ENCODE assay signal across 22 cellular contexts in genomic region chr11:37574361-37574760, GRCh38.
DNase-seq lines count a peak whose midpoint lies in the region; ATAC-seq and TF ChIP-seq lines count a peak whose summit lies in the region.
"Had no signal": no experiment of that assay in that cellular context is flagged by ENCODE, and none has a peak within 500 bp of the region (broad histone marks: within the 10 kb centered on the region; RNA-seq: fewer than 3 reads in every experiment).

No MANE protein-coding gene starts in this region.

- H3F3A ChIP-seq in PC-9 (ENCODE audit: insufficient read depth, low read depth) = no peaks in the 10 kb centered on the region

- POLR2A ChIA-PET in PC-9 (lab: Charles Lee; ENCODE audit: unreplicated experiment) = no interaction called here

- CTCF ChIA-PET in PC-9 (lab: Charles Lee) = no interaction called here

- no peak overlapping the region for H3K4me3 ChIP-seq in PC-9
- H3K4me3 ChIP-seq in astrocyte of the cerebellum (ENCODE audit: low read depth, low read length) = no peak overlapping the region
- H3K4me3 ChIP-seq: A549; BLaER1 treated with 17β-estradiol and CSF1 and Interleukin-3, amounts not matched to agents 10 nM and 100 nM; GM12878 had no signal

- no peaks in the 10 kb centered on the region for H4K20me1 ChIP-seq in PC-9 (ENCODE audit: insufficient read depth)
- H4K20me1 ChIP-seq: BLaER1 treated with 17β-estradiol and CSF1 and Interleukin-3, amounts not matched to agents 10 nM and 100 nM had no signal

- no peak overlapping the region for H3K4me2 ChIP-seq in PC-9
- H3K4me2 ChIP-seq: A549; BLaER1 treated with 17β-estradiol and CSF1 and Interleukin-3, amounts not matched to agents 10 nM and 100 nM had no signal

- no peaks in the 10 kb centered on the region for H3K9me3 ChIP-seq in PC-9 (ENCODE audit: insufficient read depth, low read depth)
- H3K9me3 ChIP-seq: A549 had no signal

- in situ Hi-C loops in astrocyte of the cerebellum (cut with HindIII; ENCODE audit: low sequenced_read_pairs) = no loop called here

- H3K27me3 ChIP-seq in PC-9 (ENCODE audit: insufficient read depth, low read depth) = no peaks in the 10 kb centered on the region
- H3K27me3 ChIP-seq: BLaER1 treated with 17β-estradiol and CSF1 and Interleukin-3, amounts not matched to agents 10 nM and 100 nM had no signal

- H3K9me2 ChIP-seq in PC-9 (ENCODE audit: insufficient read depth) = peaks cover 4% of the 10 kb centered on the region; the same call in 1 of the 2 replicates

- DNase-seq in NCI-H226 = peak; percentile 69
- no peak for DNase-seq in PC-9
- DNase-seq in astrocyte of the cerebellum (ENCODE audit: low read depth) = peak; percentile 23
- DNase-seq in COR-L47 (lab: John Stamatoyannopoulos, UW) = no peak
- DNase-seq in NCI-H2196 treated with DMSO at 0.1 percent for 48 hours (lab: John Stamatoyannopoulos, UW; ENCODE audit: unreplicated experiment) = no peak
- DNase-seq: 8988T; AML-193; CD4-positive, alpha-beta T cell; CD8-positive, alpha-beta T cell; DMS 273 treated with DMSO at 0.1 percent for 48 hours; DMS153; DMS53; DMS79; DND-41; EL; GDM1 had no signal

- no peaks in the 10 kb centered on the region for H3K79me2 ChIP-seq in PC-9 (ENCODE audit: low read depth)

- peak overlapping the region; percentile 41; the same call in 1 of the 2 replicates for H2AFZ ChIP-seq in PC-9

- intact Hi-C loops in PC-9 (cut with micrococcal nuclease; ENCODE audit: unreplicated experiment) = no loop called here

- TF ChIP-seq CTCF in PC-9 (conservative IDR thresholded peaks at IDR 0.05) (no peak), astrocyte of the cerebellum (IDR thresholded peaks at IDR 0.05; ENCODE audit: low read depth, low read length, missing control alignments) (no peak)

- no peak overlapping the region for H3K27ac ChIP-seq in PC-9
- H3K27ac ChIP-seq: A549; BLaER1 treated with 17β-estradiol and CSF1 and Interleukin-3, amounts not matched to agents 10 nM and 100 nM; C4-2B had no signal

- no peaks in the 10 kb centered on the region for H3K36me3 ChIP-seq in PC-9 (ENCODE audit: low read depth)
- H3K36me3 ChIP-seq: BLaER1 treated with 17β-estradiol and CSF1 and Interleukin-3, amounts not matched to agents 10 nM and 100 nM had no signal

- ATAC-seq in GM18502 (IDR thresholded peaks at IDR 0.05; ENCODE audit: poor library complexity, unreplicated experiment) = no peak
- no peak for ATAC-seq in HG03354 (IDR thresholded peaks at IDR 0.05; ENCODE audit: poor library complexity, severe bottlenecking, unreplicated experiment)
- ATAC-seq: A549; CD8-positive, alpha-beta T cell; GM12878 had no signal

- BruUV-seq in PC-9 (replicated peaks; lab: Mats Ljungman, UMichigan) = no TSS peak

- H3K4me1 ChIP-seq in PC-9 (replicated peaks; ENCODE audit: insufficient read depth) = no peaks in the 10 kb centered on the region
- H3K4me1 ChIP-seq: A549; BLaER1 treated with 17β-estradiol and CSF1 and Interleukin-3, amounts not matched to agents 10 nM and 100 nM had no signal

Comparison
In these comparisons a context has a peak if more than half of its experiments do, and no peak if none do; other contexts are left out.
1. DNase-seq: peak in NCI-H226 (single experiment) and astrocyte of the cerebellum (single experiment); none in PC-9 (0 of 2), COR-L47 (single experiment) and NCI-H2196 treated with DMSO at 0.1 percent for 48 hours (single experiment).